In genomic region chr3:87740894-87741293, GRCh38 we compare ENCODE assay signal across 3 cellular contexts. TPM values are rescaled to one million over a fixed set of nuclear protein-coding genes. Genes with fewer than 3 reads are reported as not detected.
"Had no signal": no experiment of that assay in that cellular context is flagged by ENCODE, and none has a peak within 500 bp of the region (broad histone marks: within the 10 kb centered on the region; RNA-seq: fewer than 3 reads in every experiment).

No MANE protein-coding gene starts in this region.

RNA-seq across cellular contexts. Expression of gene HTR1F, which starts 51.6 kb away (rescaled TPM):
- total RNA-seq: H4, H7, IMR-90 had no signal
- polyA plus RNA-seq: IMR-90 had no signal
